ENCODE assay signal across 29 cellular contexts in the genomic region with DNA sequence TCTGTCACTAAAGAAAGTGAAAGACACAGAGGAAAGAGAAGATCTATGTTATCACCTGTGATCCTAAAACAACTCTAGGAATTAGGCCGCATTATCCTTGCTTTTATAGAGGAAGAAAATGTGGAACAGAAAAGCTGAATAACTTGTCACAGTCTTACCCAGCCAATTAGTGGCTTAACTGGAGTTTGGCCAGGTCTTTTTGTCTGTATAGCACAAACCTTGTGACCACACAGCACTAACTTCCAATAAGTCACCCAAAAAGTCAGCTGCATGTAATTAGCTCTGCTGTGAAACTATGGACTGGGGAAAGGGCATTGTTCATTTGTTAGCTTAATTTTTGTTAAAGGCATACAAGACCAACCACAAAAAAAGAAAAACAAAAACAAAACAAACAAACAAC.
DNase-seq lines count a peak whose midpoint lies in the region; ATAC-seq, FAIRE-seq and TF ChIP-seq lines count a peak whose summit lies in the region.
"Had no signal": no experiment of that assay in that cellular context is flagged by ENCODE, and none has a peak within 500 bp of the region (broad histone marks: within the 10 kb centered on the region; RNA-seq: fewer than 3 reads in every experiment).

No MANE protein-coding gene starts in this region.

- WGBS in mesendoderm (ENCODE audit: extremely low coverage, insufficient coverage, low lambda C conversion rate) = no CpG with 5 or more reads among the region's 1 CpG

- TF ChIP-seq POLR2A in GM12892 (IDR thresholded peaks at IDR 0.05; ENCODE audit: low read depth, low read length) = no peak

- H4K8ac ChIP-seq in mesendoderm (ENCODE audit: low read depth, low read length) = no peak overlapping the region

- no peaks in the 10 kb centered on the region for H3K36me3 ChIP-seq in mesendoderm (ENCODE audit: control insufficient read depth, insufficient read depth, low read length)
- H3K36me3 ChIP-seq: gastroesophageal sphincter, lower lobe of right lung, pancreas, right atrium auricular region, stomach, thyroid gland, vagina had no signal

- no peak for ATAC-seq in HG03460 (IDR thresholded peaks at IDR 0.05; ENCODE audit: unreplicated experiment)
- ATAC-seq: activated CD4-positive, CD25-positive, alpha-beta regulatory T cell treated with anti-CD3 and anti-CD28 coated beads, Interleukin-2, amount 50 U/mL, for 24 hours; activated T-cell treated with anti-CD3 and anti-CD28 coated beads, Interleukin-2, amount 50 U/mL, for 72 hours; gastroesophageal sphincter; HCT116; lower lobe of right lung; pancreas had no signal

- TF ChIP-seq CTCF in HFFc6 (IDR thresholded peaks at IDR 0.05) = no peak

- no peak overlapping the region for H2AK5ac ChIP-seq in mesendoderm (ENCODE audit: low read length)

- H3K56ac ChIP-seq in mesendoderm (ENCODE audit: low read length) = peak overlapping the region; percentile 64

- peak overlapping the region; percentile 52; the same call in 1 of the 2 replicates for H3K4me3 Mint-ChIP-seq in HFFc6
- H3K4me3 Mint-ChIP-seq: activated naive CD4-positive, alpha-beta T cell treated with anti-CD3 and anti-CD28 coated beads for 36 hours; activated T-cell treated with anti-CD3 and anti-CD28 coated beads, Interleukin-2, amount 50 U/mL, for 72 hours; CD4-positive, alpha-beta T cell; IgD-negative memory B cell; nephron had no signal

- no peaks in the 10 kb centered on the region for H3K36me3 Mint-ChIP-seq in HFFc6 (ENCODE audit: low read depth)

- FAIRE-seq in GM12892 (lab: Jason Lieb, UNC) = no peak
- FAIRE-seq: D721Med, pancreas had no signal

- H3K4me1 Mint-ChIP-seq in HFFc6 (ENCODE audit: low read depth) = peaks cover 59% of the 10 kb centered on the region

- H3K27ac Mint-ChIP-seq in HFFc6 = peak overlapping the region; percentile 83
- H3K27ac Mint-ChIP-seq: activated naive CD4-positive, alpha-beta T cell treated with anti-CD3 and anti-CD28 coated beads for 36 hours; activated T-cell treated with anti-CD3 and anti-CD28 coated beads, Interleukin-2, amount 50 U/mL, for 72 hours; CD4-positive, alpha-beta T cell; IgD-negative memory B cell had no signal

- peaks cover 6% of the 10 kb centered on the region for H3K4me1 ChIP-seq in mesendoderm (ENCODE audit: control insufficient read depth, low read depth, low read length)
- H3K4me1 ChIP-seq: gastroesophageal sphincter, lower lobe of right lung, pancreas, stomach had no signal

- H3K27me3 Mint-ChIP-seq in HFFc6 (ENCODE audit: insufficient read depth) = peaks cover 2% of the 10 kb centered on the region
- H3K27me3 Mint-ChIP-seq: CD4-positive, alpha-beta T cell; IgD-negative memory B cell had no signal

- H3K79me2 ChIP-seq in mesendoderm (ENCODE audit: control insufficient read depth, insufficient read depth, low read length) = no peaks in the 10 kb centered on the region
- H3K79me2 ChIP-seq: hepatocyte had no signal

- no peak overlapping the region for H2BK15ac ChIP-seq in mesendoderm (replicated peaks; ENCODE audit: low read depth)

- H3K9me3 Mint-ChIP-seq in HFFc6 = no peaks in the 10 kb centered on the region
- H3K9me3 Mint-ChIP-seq: activated naive CD4-positive, alpha-beta T cell treated with anti-CD3 and anti-CD28 coated beads for 36 hours; CD4-positive, alpha-beta T cell had no signal

- H3K18ac ChIP-seq in mesendoderm (ENCODE audit: low read length) = peak overlapping the region; percentile 7

- peak overlapping the region; percentile 47 for H2BK5ac ChIP-seq in mesendoderm (ENCODE audit: low read length)

- no peak overlapping the region for H3K4ac ChIP-seq in mesendoderm (ENCODE audit: low read depth, low read length)

- H3K4me2 ChIP-seq in mesendoderm (ENCODE audit: low read length) = no peak overlapping the region
- H3K4me2 ChIP-seq: hepatocyte had no signal

- peak overlapping the region; percentile 38 for H2BK120ac ChIP-seq in mesendoderm (ENCODE audit: low read depth, low read length)

- H3K27ac ChIP-seq in mesendoderm (ENCODE audit: low read depth, low read length) = peak overlapping the region; percentile 72
- H3K27ac ChIP-seq: gastroesophageal sphincter, hepatocyte, lower lobe of right lung, pancreas, right atrium auricular region, stomach, thyroid gland, vagina had no signal

- DNase-seq in AG08395 (ENCODE audit: low spot score) (peak; percentile 19), HFFc6 (peak; percentile 30), astrocyte of the hippocampus (ENCODE audit: low read depth, low spot score) (peak; percentile 79), mesendoderm (no peak), GM12892 (ENCODE audit: insufficient read length) (no peak), NCI-H1417 (lab: John Stamatoyannopoulos, UW) (no peak)
- DNase-seq in activated T-cell treated with anti-CD3 and anti-CD28 coated beads, Interleukin-2, amount 50 U/mL, for 1 hour = no peak
- DNase-seq: activated CD4-positive, alpha-beta T cell treated with anti-CD3 and anti-CD28 coated beads, Interleukin-2, amount 50 U/mL, for 4 hours; activated naive CD4-positive, alpha-beta T cell treated with anti-CD3 and anti-CD28 coated beads for 36 hours; activated T-cell treated with anti-CD3 and anti-CD28 coated beads, Interleukin-2, amount 50 U/mL, for 72 hours; CD4-positive, alpha-beta T cell; lower lobe of right lung; NCI-H1694 treated with DMSO at 0.1 percent for 48 hours; NCI-H446 treated with DMSO at 0.1 percent for 48 hours; NCI-H82; pancreas; RPMI8226; stomach; thyroid gland had no signal

- no peak overlapping the region for H3K9ac ChIP-seq in mesendoderm (ENCODE audit: low read length)

- H3K4me3 ChIP-seq in mesendoderm (ENCODE audit: low read length) = no peak overlapping the region
- H3K4me3 ChIP-seq: gastroesophageal sphincter, hepatocyte, lower lobe of right lung, pancreas, right atrium auricular region, stomach, thyroid gland, vagina had no signal

- H4K5ac ChIP-seq in mesendoderm (ENCODE audit: low read length) = no peak overlapping the region

- H3K23ac ChIP-seq in mesendoderm (ENCODE audit: low read length) = no peak overlapping the region

- H3K79me1 ChIP-seq in mesendoderm (ENCODE audit: low read length) = no peaks in the 10 kb centered on the region

- no peaks in the 10 kb centered on the region for H3K27me3 ChIP-seq in mesendoderm (ENCODE audit: insufficient read depth, low read length, poor library complexity)
- H3K27me3 ChIP-seq: gastroesophageal sphincter, hepatocyte, pancreas, right atrium auricular region, stomach, thyroid gland, vagina had no signal

Comparison
In these comparisons a context has a peak if more than half of its experiments do, and no peak if none do; other contexts are left out.
1. DNase-seq: peak in AG08395 (single experiment), HFFc6 (single experiment) and astrocyte of the hippocampus (single experiment); none in mesendoderm (single experiment), GM12892 (single experiment), activated T-cell treated with anti-CD3 and anti-CD28 coated beads, Interleukin-2, amount 50 U/mL, for 1 hour (single experiment) and NCI-H1417 (0 of 3).